ENCODE assay signal across 17 cellular contexts in genomic region chr15:82821851-82822250, GRCh38. TPM values are rescaled to one million over a fixed set of nuclear protein-coding genes. Genes with fewer than 3 reads are reported as not detected.
"Had no signal": no experiment of that assay in that cellular context is flagged by ENCODE, and none has a peak within 500 bp of the region (broad histone marks: within the 10 kb centered on the region; RNA-seq: fewer than 3 reads in every experiment).

No MANE protein-coding gene starts in this region.

RNA-seq across cellular contexts. Expression of gene FSD2, which starts 16.0 kb away (rescaled TPM):
- total RNA-seq: colonic mucosa; dermis blood vessel endothelial cell; endothelial cell of umbilical vein; epithelial cell of proximal tubule; esophagus muscularis mucosa; foreskin keratinocyte; gastroesophageal sphincter; hepatocyte; lung microvascular endothelial cell; mesothelial cell of epicardium; mucosa of descending colon; natural killer cell treated with Interleukin-12 subunit alpha and Interleukin-12 subunit beta and Interleukin-15 and Interleukin-18, amount 100 ng/mL, for 72 hours; neural crest cell; omental fat pad; posterior vena cava; pulmonary artery endothelial cell; thoracic aorta had no signal
